In genomic region chr2:141058552-141058951, GRCh38 we compare ENCODE assay signal across 22 cellular contexts.
"Had no signal": no experiment of that assay in that cellular context is flagged by ENCODE, and none has a peak within 500 bp of the region (broad histone marks: within the 10 kb centered on the region; RNA-seq: fewer than 3 reads in every experiment).

No MANE protein-coding gene starts in this region.

- H3K79me2 ChIP-seq: hepatocyte, parathyroid adenoma had no signal

- H3K36me3 ChIP-seq: left ventricle myocardium inferior, lower lobe of right lung, prostate gland, right lobe of liver, tibial artery, upper lobe of left lung, uterus had no signal

- H3K9me3 ChIP-seq: left ventricle myocardium inferior, lower lobe of right lung, prostate gland, right lobe of liver, tibial artery, upper lobe of left lung, uterus had no signal

- H3K4me2 ChIP-seq: hepatocyte had no signal

- H3K27ac ChIP-seq: hepatocyte, left ventricle myocardium inferior, lower lobe of right lung, parathyroid adenoma, prostate gland, right lobe of liver, tibial artery, upper lobe of left lung, uterus had no signal

- H3K4me3 ChIP-seq: hepatocyte, left ventricle myocardium inferior, lower lobe of right lung, prostate gland, right lobe of liver, tibial artery, upper lobe of left lung, uterus had no signal

- ATAC-seq: left cardiac atrium; lower lobe of right lung; right lobe of liver; stimulated activated effector memory CD8-positive, alpha-beta T cell treated with anti-CD3 and anti-CD28 coated beads, Interleukin-12 subunit alpha, Interleukin-12 subunit beta, amount 100 ng/mL, for 72 hours; stimulated activated naive CD8-positive, alpha-beta T cell treated with anti-CD3 and anti-CD28 coated beads, Interleukin-15, Interleukin-2, amounts not matched to agents 100 U/mL and 50 U/mL, for 24 hours had no signal

- H3K9ac ChIP-seq: parathyroid adenoma had no signal

- H3K27me3 ChIP-seq: hepatocyte, right lobe of liver, tibial artery, upper lobe of left lung, uterus had no signal

- DNase-seq: effector CD4-positive, alpha-beta T cell; endodermal cell; foreskin melanocyte; kidney; left cardiac atrium; left ventricle myocardium inferior; lower lobe of right lung; mesenchymal stem cell; midbrain; naive B cell; retina; right lobe of liver; stimulated activated CD4-positive, alpha-beta T cell treated with anti-CD3 and anti-CD28 coated beads, Interleukin-4, amount 100 ng/mL, for 1 hour; stimulated activated CD8-positive, alpha-beta memory T cell treated with anti-CD3 and anti-CD28 coated beads, Interleukin-4, amount 100 ng/mL, for 48 hours; stimulated activated naive CD8-positive, alpha-beta T cell treated with anti-CD3 and anti-CD28 coated beads, Interleukin-15, Interleukin-2, amounts not matched to agents 100 U/mL and 50 U/mL, for 24 hours; tibial artery; upper lobe of left lung; uterus had no signal

- H2AFZ ChIP-seq: hepatocyte, parathyroid adenoma had no signal
